8 cellular contexts compared by ENCODE assay signal in genomic region chr12:56315256-56315625, GRCh38. TPM values are rescaled to one million over a fixed set of nuclear protein-coding genes. Genes with fewer than 3 reads are reported as not detected.
DNase-seq lines count a peak whose midpoint lies in the region; ATAC-seq lines count a peak whose summit lies in the region.

No MANE protein-coding gene starts in this region.

- peak overlapping the region; percentile 100 for H3K9ac ChIP-seq in NT2/D1 (ENCODE audit: insufficient read length, low read depth)

- H3K9me3 ChIP-seq in NT2/D1 (ENCODE audit: insufficient read depth, low read length) (no peaks in the 10 kb centered on the region), mesodermal cell (ENCODE audit: control insufficient read depth, low read length) (no peaks in the 10 kb centered on the region)

- WGBS in mesodermal cell (ENCODE audit: insufficient coverage in 2 of 2), 2 experiments: 0 to 1% methylated on average over 6 to 7 of the region's 11 CpGs
- 2% methylated on average over 11 of the region's 11 CpGs for WGBS in urinary bladder

- H3K4me1 ChIP-seq in NT2/D1 (ENCODE audit: insufficient read depth, insufficient read length) (no peaks in the 10 kb centered on the region), mesodermal cell (ENCODE audit: control insufficient read depth, insufficient read depth, low read length, poor library complexity, severe bottlenecking) (peaks cover 11% of the 10 kb centered on the region), urinary bladder (ENCODE audit: insufficient read depth) (no peaks in the 10 kb centered on the region)

- no peak for ATAC-seq in GM19397 (IDR thresholded peaks at IDR 0.05; ENCODE audit: unreplicated experiment)

- H3K36me3 ChIP-seq in NT2/D1 (ENCODE audit: insufficient read depth, insufficient read length, low read length) (peaks cover 48% of the 10 kb centered on the region), mesodermal cell (ENCODE audit: control insufficient read depth, insufficient read depth, low read length) (peaks cover 51% of the 10 kb centered on the region), urinary bladder (ENCODE audit: insufficient read depth) (no peaks in the 10 kb centered on the region)

- H3K4me3 ChIP-seq in NT2/D1 (ENCODE audit: insufficient read length, low read depth) (peak overlapping the region; percentile 100), mesodermal cell (ENCODE audit: extremely low read depth, insufficient read depth, low read length, poor library complexity, severe bottlenecking) (peak overlapping the region; percentile 85), urinary bladder (ENCODE audit: low read depth, low read length) (peak overlapping the region; percentile 76)

- DNase-seq in D341Med (ENCODE audit: low spot score) (peak; percentile 45), NT2/D1 (ENCODE audit: low read depth, low spot score) (no peak), dermis blood vessel endothelial cell (peak; percentile 44), NCI-H524 (lab: John Stamatoyannopoulos, UW) (no peak), amniotic stem cell (lab: John Stamatoyannopoulos, UW) (no peak)

- no peaks in the 10 kb centered on the region for H3K27me3 ChIP-seq in NT2/D1 (ENCODE audit: insufficient read depth, insufficient read length)

- H3K27ac ChIP-seq in mesodermal cell (ENCODE audit: low read depth, low read length, severe bottlenecking): peak overlapping the region; percentile 86
- H3K27ac ChIP-seq in urinary bladder (ENCODE audit: low read depth): peak overlapping the region; percentile 84

RNA-seq across cellular contexts. Expression of gene CNPY2, which starts 0.5 kb away (rescaled TPM):
- 80.0 and 94.8 TPM in 2 replicates for total RNA-seq in dermis blood vessel endothelial cell
- 199 TPM for polyA plus RNA-seq in mesodermal cell (2013, experiment 1 of 2)
- polyA plus RNA-seq in mesodermal cell (2013, experiment 2 of 2): 178 TPM
- 53.8 TPM for total RNA-seq in urinary bladder
- 75.6 TPM for polyA plus RNA-seq in urinary bladder

RNA-seq across cellular contexts. Expression of gene CS, which starts 15.1 kb away (rescaled TPM):
- total RNA-seq in dermis blood vessel endothelial cell (67.0 and 267 TPM in 2 replicates), urinary bladder (64.3 TPM)
- 143 TPM for polyA plus RNA-seq in mesodermal cell (2013, experiment 1 of 2)
- polyA plus RNA-seq in mesodermal cell (2013, experiment 2 of 2): 135 TPM
- 101 TPM for polyA plus RNA-seq in urinary bladder

RNA-seq across cellular contexts. Expression of gene PAN2, which starts 18.6 kb away (rescaled TPM):
- total RNA-seq in dermis blood vessel endothelial cell: 16.8 and 24.2 TPM in 2 replicates
- 42.1 TPM for polyA plus RNA-seq in mesodermal cell (2013, experiment 1 of 2)
- 44.1 TPM for polyA plus RNA-seq in mesodermal cell (2013, experiment 2 of 2)
- 64.7 TPM for total RNA-seq in urinary bladder
- polyA plus RNA-seq in urinary bladder: 31.1 TPM

RNA-seq across cellular contexts. Expression of gene IL23A, which starts 23.4 kb away (rescaled TPM):
- 0.23 and 0.34 TPM in 2 replicates for total RNA-seq in dermis blood vessel endothelial cell
- polyA plus RNA-seq in mesodermal cell (2013, experiment 1 of 2): not detected
- 0.51 TPM for polyA plus RNA-seq in mesodermal cell (2013, experiment 2 of 2)
- total RNA-seq in urinary bladder: not detected
- polyA plus RNA-seq in urinary bladder: 0.89 TPM

RNA-seq across cellular contexts. Expression of gene STAT2, which starts 44.7 kb away (rescaled TPM):
- 72.7 and 95.0 TPM in 2 replicates for total RNA-seq in dermis blood vessel endothelial cell
- 61.5 TPM for polyA plus RNA-seq in mesodermal cell (2013, experiment 1 of 2)
- polyA plus RNA-seq in mesodermal cell (2013, experiment 2 of 2): 58.6 TPM
- 156 TPM for total RNA-seq in urinary bladder
- polyA plus RNA-seq in urinary bladder: 66.3 TPM

Comparison
In these comparisons a context has a peak if more than half of its experiments do, and no peak if none do; other contexts are left out.
1. DNase-seq: peak in D341Med (single experiment) and dermis blood vessel endothelial cell (single experiment); none in NT2/D1 (single experiment), NCI-H524 (0 of 2) and amniotic stem cell (single experiment).
2. Peak in every context shown above with its lines, with median percentiles within 50 percentile points of each other: H3K4me3 ChIP-seq.